15 cellular contexts compared by ENCODE assay signal in the genomic region with DNA sequence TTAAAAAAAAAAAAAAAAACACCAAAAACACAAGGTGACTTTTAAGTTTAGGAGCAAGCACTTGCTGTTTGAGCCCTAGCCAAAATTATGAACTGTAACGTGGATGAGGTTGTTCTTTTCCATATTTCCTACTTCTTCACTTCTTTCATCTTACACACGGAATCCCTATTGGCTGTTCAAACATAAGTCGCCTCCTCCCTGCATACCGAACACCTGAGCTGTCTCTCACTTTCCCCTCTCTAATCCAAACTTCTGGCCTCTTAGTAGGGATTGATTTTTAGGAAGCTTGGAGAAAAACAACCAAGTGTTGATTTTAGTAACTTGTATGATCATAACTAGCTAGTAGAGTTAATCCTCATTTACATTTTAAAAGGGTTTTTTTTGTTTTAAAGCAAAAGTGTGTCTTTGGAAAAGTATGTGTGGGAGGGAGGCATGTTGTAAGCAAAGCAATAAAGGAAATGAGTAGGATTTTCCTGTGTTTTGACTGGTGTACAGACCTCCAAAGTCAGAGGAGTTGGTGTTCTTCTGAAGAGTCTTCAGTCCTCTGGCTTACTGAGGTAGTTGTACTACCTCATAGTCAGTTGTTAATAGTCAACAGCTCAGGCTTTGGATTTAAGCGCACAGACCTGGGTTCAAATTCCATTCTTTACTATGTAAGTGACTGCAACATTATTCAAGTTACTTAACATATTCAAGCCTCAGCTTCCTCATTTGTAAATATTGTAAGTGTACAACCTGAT. TPM values are rescaled to one million over a fixed set of nuclear protein-coding genes. Genes with fewer than 3 reads are reported as not detected.
DNase-seq lines count a peak whose midpoint lies in the region; ATAC-seq and TF ChIP-seq lines count a peak whose summit lies in the region.
"Had no signal": no experiment of that assay in that cellular context is flagged by ENCODE, and none has a peak within 500 bp of the region (broad histone marks: within the 10 kb centered on the region; RNA-seq: fewer than 3 reads in every experiment).

No MANE protein-coding gene starts in this region.

- TF ChIP-seq CTCF in WTC11 (IDR thresholded peaks at IDR 0.05) (no peak), fibroblast of villous mesenchyme (IDR thresholded peaks at IDR 0.05; ENCODE audit: insufficient read depth, low read depth, low read length) (no peak)

- H3K4me1 Mint-ChIP-seq in activated T-cell treated with anti-CD3 and anti-CD28 coated beads, Interleukin-2, amount 50 U/mL, for 72 hours (ENCODE audit: low read depth), result peaks cover 5% of the 10 kb centered on the region
- H3K4me1 Mint-ChIP-seq in WTC11, result no peaks in the 10 kb centered on the region
- peaks cover 25% of the 10 kb centered on the region for H3K4me1 Mint-ChIP-seq in stimulated activated naive CD8-positive, alpha-beta T cell treated with anti-CD3 and anti-CD28 coated beads, Interleukin-15, Interleukin-2, amounts not matched to agents 100 ng/mL and 50 ng/mL, for 24 hours (ENCODE audit: low read depth)

- POLR2A ChIA-PET in WTC11 (lab: Charles Lee), result no interaction called here

- CTCF ChIA-PET in WTC11 (lab: Charles Lee), result no interaction called here

- H3K4me3 ChIP-seq in fibroblast of villous mesenchyme (ENCODE audit: low read depth, low read length), result no peak overlapping the region
- H3K4me3 ChIP-seq: cardiac muscle cell, lung, PC-9, tibial nerve had no signal

- no peaks in the 10 kb centered on the region for H3K9me3 Mint-ChIP-seq in activated T-cell treated with anti-CD3 and anti-CD28 coated beads, Interleukin-2, amount 50 U/mL, for 72 hours
- H3K9me3 Mint-ChIP-seq in WTC11, result no peaks in the 10 kb centered on the region
- no peaks in the 10 kb centered on the region for H3K9me3 Mint-ChIP-seq in stimulated activated naive CD8-positive, alpha-beta T cell treated with anti-CD3 and anti-CD28 coated beads, Interleukin-15, Interleukin-2, amounts not matched to agents 100 ng/mL and 50 ng/mL, for 24 hours

- peaks cover 4 to 9% of the 10 kb centered on the region in 2 donors for H3K36me3 Mint-ChIP-seq in activated T-cell treated with anti-CD3 and anti-CD28 coated beads, Interleukin-2, amount 50 U/mL, for 72 hours (ENCODE audit: insufficient read depth in 2 of 2)
- peaks cover 45% of the 10 kb centered on the region for H3K36me3 Mint-ChIP-seq in WTC11
- H3K36me3 Mint-ChIP-seq in stimulated activated naive CD8-positive, alpha-beta T cell treated with anti-CD3 and anti-CD28 coated beads, Interleukin-15, Interleukin-2, amounts not matched to agents 100 ng/mL and 50 ng/mL, for 24 hours (ENCODE audit: low read depth), result peaks cover 58% of the 10 kb centered on the region

- H3K27ac Mint-ChIP-seq in activated T-cell treated with anti-CD3 and anti-CD28 coated beads, Interleukin-2, amount 50 U/mL, for 72 hours, result peak overlapping the region; percentile 51
- H3K27ac Mint-ChIP-seq in WTC11, result peak overlapping the region; percentile 81
- peak overlapping the region; percentile 42 for H3K27ac Mint-ChIP-seq in stimulated activated naive CD8-positive, alpha-beta T cell treated with anti-CD3 and anti-CD28 coated beads, Interleukin-15, Interleukin-2, amounts not matched to agents 100 ng/mL and 50 ng/mL, for 24 hours

- H3K27me3 Mint-ChIP-seq in activated T-cell treated with anti-CD3 and anti-CD28 coated beads, Interleukin-2, amount 50 U/mL, for 72 hours (ENCODE audit: low read depth), result no peaks in the 10 kb centered on the region
- H3K27me3 Mint-ChIP-seq in WTC11 (ENCODE audit: low read depth), result no peaks in the 10 kb centered on the region
- no peaks in the 10 kb centered on the region for H3K27me3 Mint-ChIP-seq in stimulated activated naive CD8-positive, alpha-beta T cell treated with anti-CD3 and anti-CD28 coated beads, Interleukin-15, Interleukin-2, amounts not matched to agents 100 ng/mL and 50 ng/mL, for 24 hours

- peak overlapping the region in 1 of 2 donors; percentile 3 for H3K4me3 Mint-ChIP-seq in activated T-cell treated with anti-CD3 and anti-CD28 coated beads, Interleukin-2, amount 50 U/mL, for 72 hours
- no peak overlapping the region for H3K4me3 Mint-ChIP-seq in WTC11
- no peak overlapping the region for H3K4me3 Mint-ChIP-seq in stimulated activated naive CD8-positive, alpha-beta T cell treated with anti-CD3 and anti-CD28 coated beads, Interleukin-15, Interleukin-2, amounts not matched to agents 100 ng/mL and 50 ng/mL, for 24 hours

- no peak for DNase-seq in activated T-cell treated with anti-CD3 and anti-CD28 coated beads, Interleukin-2, amount 50 U/mL, for 72 hours
- DNase-seq in activated T-cell treated with anti-CD3 and anti-CD28 coated beads for 4 hours, result no peak
- DNase-seq in WTC11 (ENCODE audit: low spot score), result no peak
- DNase-seq in fibroblast of villous mesenchyme (ENCODE audit: low read depth), result peak; percentile 63
- DNase-seq in NOMO-1 treated with DMSO at 0.1 percent for 48 hours (lab: John Stamatoyannopoulos, UW; ENCODE audit: unreplicated experiment), result no peak
- DNase-seq in DMS153 treated with DMSO at 0.1 percent for 48 hours (lab: John Stamatoyannopoulos, UW; ENCODE audit: unreplicated experiment), result no peak
- DNase-seq: ACHN; activated effector memory CD4-positive, alpha-beta T cell treated with Interleukin-2 at 50 U/mL for 16 hours; NCI-H446 treated with DMSO at 0.1 percent for 48 hours; PC-9 had no signal

- ATAC-seq in activated T-cell treated with anti-CD3 and anti-CD28 coated beads, Interleukin-2, amount 50 U/mL, for 72 hours (replicated peaks in 1 of 2), result peak in 1 of 2 donors; percentile 49
- ATAC-seq in WTC11, result no peak
- no peak for ATAC-seq in GM19324 (IDR thresholded peaks at IDR 0.05; ENCODE audit: low FRiP score, unreplicated experiment)

TF ChIP-seq in WTC11, 78 proteins besides CTCF, POLR2A, EP300 and RAD21:
- TF ChIP-seq, protein P1, sequence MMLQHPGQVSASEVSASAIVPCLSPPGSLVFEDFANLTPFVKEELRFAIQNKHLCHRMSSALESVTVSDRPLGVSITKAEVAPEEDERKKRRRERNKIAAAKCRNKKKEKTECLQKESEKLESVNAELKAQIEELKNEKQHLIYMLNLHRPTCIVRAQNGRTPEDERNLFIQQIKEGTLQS (CRISPR knock-in tag; conservative IDR thresholded peaks at IDR 0.05), result no peak
- no peak for TF ChIP-seq FOXP1 (CRISPR knock-in tag; IDR thresholded peaks at IDR 0.05; ENCODE audit: borderline replicate concordance)
- TF ChIP-seq PRDM15 (CRISPR knock-in tag; IDR thresholded peaks at IDR 0.05), result no peak
- no peak for TF ChIP-seq CDX4 (CRISPR knock-in tag; IDR thresholded peaks at IDR 0.05; ENCODE audit: borderline replicate concordance)
- no peak for TF ChIP-seq SMAD3 (CRISPR knock-in tag; IDR thresholded peaks at IDR 0.05; ENCODE audit: borderline replicate concordance)
- TF ChIP-seq FOXJ3 (CRISPR knock-in tag; IDR thresholded peaks at IDR 0.05; ENCODE audit: borderline replicate concordance), result no peak
- TF ChIP-seq CREM (CRISPR knock-in tag; IDR thresholded peaks at IDR 0.05), result no peak

RNA-seq across cellular contexts. Expression of gene RABGEF1, which starts 39.3 kb away (rescaled TPM):
- 10 to 100 TPM; 22.8 to 26.9 TPM for total RNA-seq in activated T-cell treated with anti-CD3 and anti-CD28 coated beads, Interleukin-2, amount 50 U/mL, for 72 hours
- total RNA-seq in WTC11 (2021) (17.1 to 18.1 TPM (median 17.6 TPM) in 3 replicates), fibroblast of villous mesenchyme (43.8 and 61.7 TPM in 2 replicates)
